Comparison of ENCODE assay signal across 1 cellular context in the genomic region with DNA sequence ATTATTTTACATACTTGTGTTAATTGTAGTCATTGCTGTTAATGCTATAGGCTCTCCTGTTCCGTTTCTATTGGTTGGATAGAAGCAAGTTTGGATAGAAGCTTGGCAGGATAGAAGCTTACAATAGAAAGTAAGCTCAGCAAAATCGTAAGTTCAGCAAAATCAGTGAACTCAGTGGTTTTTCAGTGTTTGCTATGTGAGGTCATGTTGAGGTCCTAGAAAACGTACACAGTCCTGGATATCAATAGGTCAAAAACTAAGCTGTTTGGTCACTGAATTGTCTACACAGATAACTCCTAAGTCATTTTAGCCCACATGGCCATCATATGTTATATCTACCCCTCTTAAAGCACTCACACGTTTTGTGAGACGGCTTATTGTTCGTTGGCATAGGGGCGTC.
A peak's percentile ranks its signal among the peaks of the same experiment; 100 is the strongest.
TF ChIP-seq lines count a peak whose summit lies in the region.

No MANE protein-coding gene starts in this region.

TF ChIP-seq in liver, 16 proteins besides CTCF, POLR2A, EP300 and RAD21 (continued from another document):
- TF ChIP-seq REST (IDR thresholded peaks at IDR 0.05) (peak; percentile 60), SP1 (IDR thresholded peaks at IDR 0.05) (peak; percentile 88), FOXA1 (IDR thresholded peaks at IDR 0.05) (peak; percentile 74), YY1 (IDR thresholded peaks at IDR 0.05) (peak; percentile 19), GABPA (IDR thresholded peaks at IDR 0.05 in 1 of 2, conservative IDR thresholded peaks at IDR 0.05 in 1 of 2) (peak in 1 of 2 donors; percentile 12), HNF4G (IDR thresholded peaks at IDR 0.05) (peak; percentile 42), EGR1 (IDR thresholded peaks at IDR 0.05; ENCODE audit: low read depth in 2 of 2) (peak in 1 of 2 donors; percentile 26), RXRA (IDR thresholded peaks at IDR 0.05) (peak; percentile 94 to 95), JUND (IDR thresholded peaks at IDR 0.05) (peak; percentile 63 to 66), ATF3 (IDR thresholded peaks at IDR 0.05) (no peak), TAF1 (conservative IDR thresholded peaks at IDR 0.05) (no peak), ZBTB33 (IDR thresholded peaks at IDR 0.05) (peak; percentile 64)
TF ChIP-seq in liver: peak in this region for 13.
